ENCODE assay signal across 9 cellular contexts in the genomic region with DNA sequence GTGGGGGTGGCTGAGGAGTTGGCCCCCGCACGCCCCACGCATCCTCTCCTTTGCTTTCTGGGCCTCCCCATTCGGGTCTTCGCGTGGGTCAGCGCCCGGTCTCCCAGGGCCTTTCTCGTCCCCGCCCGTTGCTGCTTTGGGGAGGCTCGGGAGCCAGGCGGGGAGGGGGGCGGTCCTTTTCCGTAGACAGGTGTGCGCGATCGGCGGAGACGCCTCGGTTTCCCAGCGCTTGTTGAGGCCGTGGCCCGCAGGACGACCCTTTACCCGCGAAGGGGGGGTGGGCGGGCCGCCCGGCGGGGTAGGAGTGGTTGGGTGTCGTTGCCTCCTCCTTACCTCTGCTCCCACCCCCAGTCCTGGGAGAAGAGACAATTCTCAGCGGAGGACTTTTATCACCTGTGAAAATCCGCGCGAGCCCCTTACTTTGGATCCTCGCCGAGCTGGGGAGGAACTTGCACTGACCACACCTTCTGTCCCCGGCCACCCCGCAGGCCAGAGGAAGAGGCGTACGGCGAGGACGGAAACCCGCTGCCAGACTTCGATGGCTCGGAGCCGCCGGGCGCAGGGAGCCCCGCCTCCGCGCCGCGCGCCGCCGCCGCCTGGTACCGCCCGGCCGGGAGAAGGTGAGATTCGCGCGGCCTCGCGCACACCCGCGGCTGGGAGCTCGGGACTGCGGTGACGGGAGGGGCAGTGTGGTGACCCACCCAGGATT. TPM values are rescaled to one million over a fixed set of nuclear protein-coding genes. Genes with fewer than 3 reads are reported as not detected.
DNase-seq lines count a peak whose midpoint lies in the region; FAIRE-seq and TF ChIP-seq lines count a peak whose summit lies in the region.
"Had no signal": no experiment of that assay in that cellular context is flagged by ENCODE, and none has a peak within 500 bp of the region (broad histone marks: within the 10 kb centered on the region; RNA-seq: fewer than 3 reads in every experiment).

No MANE protein-coding gene starts in this region.

- H3K4me1 ChIP-seq in colonic mucosa (no peaks in the 10 kb centered on the region), muscle layer of duodenum (ENCODE audit: control insufficient read depth in 1 of 2, insufficient read depth in 2 of 2, low read length in 2 of 2) (peaks cover 0 to 50% of the 10 kb centered on the region in 2 donors), PC-9 (replicated peaks; ENCODE audit: insufficient read depth) (no peaks in the 10 kb centered on the region)

- H3F3A ChIP-seq in PC-9 (ENCODE audit: insufficient read depth, low read depth), result no peaks in the 10 kb centered on the region

- CTCF ChIA-PET in PC-9 (lab: Charles Lee), result no interaction called here

- H2AFZ ChIP-seq in PC-9, result no peak overlapping the region

- FAIRE-seq in GM19239 (lab: Jason Lieb, UNC), result no peak

- BruUV-seq in PC-9 (replicated peaks; lab: Mats Ljungman, UMichigan), result no TSS peak

- no peaks in the 10 kb centered on the region for H4K20me1 ChIP-seq in PC-9 (ENCODE audit: insufficient read depth)

- no peak for TF ChIP-seq POLR2A in erythroblast (IDR thresholded peaks at IDR 0.05; ENCODE audit: low read length)

- peak overlapping the region; percentile 16 for H3K4me3 ChIP-seq in colonic mucosa
- peak overlapping the region; percentile 16 to 74 for H3K4me3 ChIP-seq in muscle layer of duodenum (ENCODE audit: low read depth in 1 of 2, low read length in 2 of 2)
- H3K4me3 ChIP-seq in PC-9, result no peak overlapping the region

- no peaks in the 10 kb centered on the region for H3K9me2 ChIP-seq in PC-9 (ENCODE audit: insufficient read depth)

- H3K36me3 ChIP-seq in colonic mucosa (no peaks in the 10 kb centered on the region), muscle layer of duodenum (ENCODE audit: control insufficient read depth in 1 of 2, insufficient read depth in 2 of 2, low read length in 2 of 2) (no peaks in the 10 kb centered on the region), PC-9 (ENCODE audit: low read depth) (no peaks in the 10 kb centered on the region)

- H3K27ac ChIP-seq in colonic mucosa (no peak overlapping the region), muscle layer of duodenum (ENCODE audit: low read length) (no peak overlapping the region), PC-9 (no peak overlapping the region)

- no peak overlapping the region for H3K4me2 ChIP-seq in PC-9

- intact Hi-C loops in colonic mucosa (cut with DNase I), result no loop called here
- intact Hi-C loops in PC-9 (cut with micrococcal nuclease; ENCODE audit: unreplicated experiment), result no loop called here

- H3K9ac ChIP-seq in colonic mucosa (ENCODE audit: low read depth in 2 of 2, low read length in 2 of 2), result no peak overlapping the region

- TF ChIP-seq CTCF in colonic mucosa (IDR thresholded peaks at IDR 0.05) (no peak), PC-9 (conservative IDR thresholded peaks at IDR 0.05) (no peak)

- H3K9me3 ChIP-seq in colonic mucosa (no peaks in the 10 kb centered on the region), muscle layer of duodenum (ENCODE audit: control insufficient read depth in 1 of 2, low read length in 2 of 2) (no peaks in the 10 kb centered on the region), PC-9 (ENCODE audit: insufficient read depth, low read depth) (no peaks in the 10 kb centered on the region)

- peak; percentile 97 for DNase-seq in DMS53 (lab: John Stamatoyannopoulos, UW)
- peak; percentile 75 for DNase-seq in NCI-H2196 treated with DMSO at 0.1 percent for 48 hours (lab: John Stamatoyannopoulos, UW; ENCODE audit: unreplicated experiment)
- no peak for DNase-seq in colonic mucosa
- no peak for DNase-seq in erythroblast (lab: John Stamatoyannopoulos, UW)
- no peak for DNase-seq in A172 (ENCODE audit: low spot score)
- no peak for DNase-seq in PC-9
- DNase-seq in GM19239 (ENCODE audit: insufficient read length, low spot score), result no peak

- POLR2A ChIA-PET in PC-9 (lab: Charles Lee; ENCODE audit: unreplicated experiment), result no interaction called here

- H3K27me3 ChIP-seq in colonic mucosa (peaks cover 57% of the 10 kb centered on the region), muscle layer of duodenum (ENCODE audit: low read depth, low read length) (peaks cover 65% of the 10 kb centered on the region), PC-9 (ENCODE audit: insufficient read depth, low read depth) (no peaks in the 10 kb centered on the region)

- H3K79me2 ChIP-seq in PC-9 (ENCODE audit: low read depth), result no peaks in the 10 kb centered on the region

RNA-seq across cellular contexts. Expression of gene ADCYAP1, which starts 2.7 kb away (rescaled TPM):
- total RNA-seq in colonic mucosa (under 1 TPM; 0.32 to 0.48 TPM), PC-9 (2021) (not detected in 2 replicates)
- total RNA-seq in A172 (2014; rRNA removed; shearing (Covaris generic)), result not detected in 2 replicates
- total RNA-seq: activated CD8-positive, alpha-beta memory T cell treated with anti-CD3 and anti-CD28 coated beads for 36 hours had no signal

Comparison
In these comparisons a context has a peak if more than half of its experiments do, and no peak if none do; other contexts are left out.
1. DNase-seq: peak in DMS53 (single experiment) and NCI-H2196 treated with DMSO at 0.1 percent for 48 hours (single experiment); none in colonic mucosa (single experiment), erythroblast (0 of 2), A172 (single experiment), PC-9 (0 of 2) and GM19239 (single experiment).